ENCODE assay signal across 15 cellular contexts in the genomic region with DNA sequence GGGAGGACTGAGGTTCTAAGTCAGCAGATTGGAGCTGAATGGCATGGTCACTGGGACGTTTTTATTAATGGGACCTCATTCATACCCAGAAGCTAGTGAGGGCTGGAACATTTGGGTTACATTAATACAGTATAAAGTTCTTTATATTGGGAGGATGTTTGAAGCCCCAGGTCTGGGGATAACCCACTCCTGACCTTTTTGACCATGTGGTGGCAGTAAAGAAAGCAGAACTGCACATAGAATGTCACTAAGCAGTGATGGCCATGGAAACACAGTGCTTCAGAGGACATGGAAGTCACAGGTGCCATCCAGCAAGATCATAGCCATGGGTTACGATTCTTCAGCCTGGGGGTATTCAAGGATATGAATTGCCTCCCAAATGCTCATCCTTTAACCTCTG.
DNase-seq lines count a peak whose midpoint lies in the region; ATAC-seq and TF ChIP-seq lines count a peak whose summit lies in the region.
"Had no signal": no experiment of that assay in that cellular context is flagged by ENCODE, and none has a peak within 500 bp of the region (broad histone marks: within the 10 kb centered on the region; RNA-seq: fewer than 3 reads in every experiment).

No MANE protein-coding gene starts in this region.

- H3K9me3 Mint-ChIP-seq in activated CD8-positive, alpha-beta T cell treated with anti-CD3 and anti-CD28 coated beads, Interleukin-2, amount 10 ng/mL, durations not matched to agents 7 days and 5 days (ENCODE audit: insufficient read depth) = no peaks in the 10 kb centered on the region
- H3K9me3 Mint-ChIP-seq: activated naive CD4-positive, alpha-beta T cell treated with anti-CD3 and anti-CD28 coated beads, Interleukin-2, amount 10 ng/mL, durations not matched to agents 7 days and 5 days had no signal

- 64% methylated on average over 2 of the region's 2 CpGs for WGBS in smooth muscle cell (ENCODE audit: low lambda C conversion rate)
- 70 to 78% (median 75%) methylated on average over 2 of the region's 2 CpGs for WGBS in stomach, 5 donors

- no peaks in the 10 kb centered on the region for H3K27me3 ChIP-seq in smooth muscle cell (ENCODE audit: low read depth)
- no peaks in the 10 kb centered on the region for H3K27me3 ChIP-seq in stomach
- H3K27me3 ChIP-seq: gastroesophageal sphincter had no signal

- no peak overlapping the region for H3K9ac ChIP-seq in smooth muscle cell (ENCODE audit: low read depth)

- H3K27me3 Mint-ChIP-seq in activated CD8-positive, alpha-beta T cell treated with anti-CD3 and anti-CD28 coated beads, Interleukin-2, amount 10 ng/mL, durations not matched to agents 7 days and 5 days (ENCODE audit: low read depth) = no peaks in the 10 kb centered on the region

- no peaks in the 10 kb centered on the region for H3K36me3 ChIP-seq in smooth muscle cell (ENCODE audit: low read depth)
- no peaks in the 10 kb centered on the region for H3K36me3 ChIP-seq in stomach
- H3K36me3 ChIP-seq: gastroesophageal sphincter had no signal

- ATAC-seq in HG02870 (IDR thresholded peaks at IDR 0.05; ENCODE audit: unreplicated experiment) = peak; percentile 52
- ATAC-seq in activated CD8-positive, alpha-beta T cell treated with anti-CD3 and anti-CD28 coated beads, Interleukin-2, amount 10 ng/mL, durations not matched to agents 7 days and 5 days = no peak
- ATAC-seq: gastroesophageal sphincter had no signal

- H3K27ac Mint-ChIP-seq in activated CD8-positive, alpha-beta T cell treated with anti-CD3 and anti-CD28 coated beads, Interleukin-2, amount 10 ng/mL, durations not matched to agents 7 days and 5 days = no peak overlapping the region
- H3K27ac Mint-ChIP-seq: activated naive CD4-positive, alpha-beta T cell treated with anti-CD3 and anti-CD28 coated beads, Interleukin-2, amount 10 ng/mL, durations not matched to agents 7 days and 5 days had no signal

- peaks cover 10% of the 10 kb centered on the region for H3K4me1 ChIP-seq in smooth muscle cell (ENCODE audit: low read depth)
- H3K4me1 ChIP-seq in stomach = no peaks in the 10 kb centered on the region
- H3K4me1 ChIP-seq: A549, gastroesophageal sphincter had no signal

- H3K4me1 Mint-ChIP-seq in activated CD8-positive, alpha-beta T cell treated with anti-CD3 and anti-CD28 coated beads, Interleukin-2, amount 10 ng/mL, durations not matched to agents 7 days and 5 days (ENCODE audit: low read depth) = no peaks in the 10 kb centered on the region
- H3K4me1 Mint-ChIP-seq: activated naive CD4-positive, alpha-beta T cell treated with anti-CD3 and anti-CD28 coated beads, Interleukin-2, amount 10 ng/mL, durations not matched to agents 7 days and 5 days had no signal

- DNase-seq in NCI-H146 (lab: John Stamatoyannopoulos, UW) = peak; percentile 11
- DNase-seq in NCI-H146 treated with DMSO at 0.1 percent for 48 hours (lab: John Stamatoyannopoulos, UW; ENCODE audit: unreplicated experiment) = no peak
- peak; percentile 11 for DNase-seq in SK-MEL-5 (ENCODE audit: low read depth, low spot score)
- no peak for DNase-seq in smooth muscle cell (lab: John Stamatoyannopoulos, UW; ENCODE audit: unreplicated experiment)
- no peak for DNase-seq in RKO (ENCODE audit: low spot score)
- DNase-seq in stomach = no peak
- no peak for DNase-seq in activated CD8-positive, alpha-beta T cell treated with anti-CD3 and anti-CD28 coated beads, Interleukin-2, amount 10 ng/mL, durations not matched to agents 7 days and 5 days
- DNase-seq: activated naive CD4-positive, alpha-beta T cell treated with anti-CD3 and anti-CD28 coated beads, Interleukin-2, amount 10 ng/mL, durations not matched to agents 7 days and 5 days; COR-L47; H7; NCI-H526 treated with DMSO at 0.1 percent for 48 hours; stimulated activated CD4-positive, alpha-beta T cell treated with anti-CD3 and anti-CD28 coated beads, Interleukin-12 subunit alpha, Interleukin-12 subunit beta, amount 100 ng/mL, for 4 hours had no signal

- no peaks in the 10 kb centered on the region for H3K79me2 ChIP-seq in smooth muscle cell (ENCODE audit: low read depth)

- no peaks in the 10 kb centered on the region for H4K20me1 ChIP-seq in smooth muscle cell (ENCODE audit: low read depth)

- no peak for TF ChIP-seq EP300 in stomach (IDR thresholded peaks at IDR 0.05)

- H3K4me2 ChIP-seq in smooth muscle cell = peak overlapping the region; percentile 54
- H3K4me2 ChIP-seq: A549 had no signal

- no peaks in the 10 kb centered on the region for H3K9me3 ChIP-seq in smooth muscle cell (replicated peaks; ENCODE audit: low read depth)
- H3K9me3 ChIP-seq in stomach = peaks cover 0 to 6% (median 0%) of the 10 kb centered on the region in 4 donors
- H3K9me3 ChIP-seq: A549, gastroesophageal sphincter had no signal

- H2AFZ ChIP-seq in smooth muscle cell (ENCODE audit: low read depth) = no peak overlapping the region

- TF ChIP-seq POLR2A in stomach (IDR thresholded peaks at IDR 0.05) = no peak

- H3K4me3 ChIP-seq in smooth muscle cell = no peak overlapping the region
- no peak overlapping the region for H3K4me3 ChIP-seq in stomach
- H3K4me3 ChIP-seq: A549, gastroesophageal sphincter had no signal

- POLR2A ChIA-PET in activated CD8-positive, alpha-beta T cell treated with anti-CD3 and anti-CD28 coated beads, Interleukin-2, amount 10 ng/mL, durations not matched to agents 7 days and 5 days (lab: Charles Lee) = no interaction called here

- peaks cover 8% of the 10 kb centered on the region for H3F3A ChIP-seq in smooth muscle cell (ENCODE audit: low read depth)

- intact Hi-C loops in stomach (cut with DNase I; ENCODE audit: low total_unique reads) = no loop called here

- TF ChIP-seq CTCF in smooth muscle cell (IDR thresholded peaks at IDR 0.05; ENCODE audit: borderline replicate concordance, insufficient read depth, poor library complexity, severe bottlenecking) (no peak), stomach (IDR thresholded peaks at IDR 0.05) (no peak)

- H3K4me3 Mint-ChIP-seq in activated CD8-positive, alpha-beta T cell treated with anti-CD3 and anti-CD28 coated beads, Interleukin-2, amount 10 ng/mL, durations not matched to agents 7 days and 5 days = no peak overlapping the region
- H3K4me3 Mint-ChIP-seq: activated naive CD4-positive, alpha-beta T cell treated with anti-CD3 and anti-CD28 coated beads, Interleukin-2, amount 10 ng/mL, durations not matched to agents 7 days and 5 days had no signal

- no peaks in the 10 kb centered on the region for H3K36me3 Mint-ChIP-seq in activated CD8-positive, alpha-beta T cell treated with anti-CD3 and anti-CD28 coated beads, Interleukin-2, amount 10 ng/mL, durations not matched to agents 7 days and 5 days (ENCODE audit: low read depth)
- H3K36me3 Mint-ChIP-seq: activated naive CD4-positive, alpha-beta T cell treated with anti-CD3 and anti-CD28 coated beads, Interleukin-2, amount 10 ng/mL, durations not matched to agents 7 days and 5 days had no signal

- CTCF ChIA-PET in activated CD8-positive, alpha-beta T cell treated with anti-CD3 and anti-CD28 coated beads, Interleukin-2, amount 10 ng/mL, durations not matched to agents 7 days and 5 days (lab: Charles Lee) = no interaction called here

- H3K27ac ChIP-seq in smooth muscle cell (ENCODE audit: low read depth) = peak overlapping the region; percentile 49
- no peak overlapping the region for H3K27ac ChIP-seq in stomach
- H3K27ac ChIP-seq: A549, gastroesophageal sphincter had no signal

- in situ Hi-C loops in SK-MEL-5 (cut with HindIII; ENCODE audit: low pct_unique_long_range_greater_than_20kb, low sequenced_read_pairs) = no loop called here

Comparison
In these comparisons a context has a peak if more than half of its experiments do, and no peak if none do; other contexts are left out.
1. DNase-seq: peak in NCI-H146 (single experiment) and SK-MEL-5 (single experiment); none in NCI-H146 treated with DMSO at 0.1 percent for 48 hours (single experiment), smooth muscle cell (single experiment), RKO (single experiment), stomach (single experiment) and activated CD8-positive, alpha-beta T cell treated with anti-CD3 and anti-CD28 coated beads, Interleukin-2, amount 10 ng/mL, durations not matched to agents 7 days and 5 days (single experiment).